Comparison of ENCODE assay signal across 13 cellular contexts in the genomic region with DNA sequence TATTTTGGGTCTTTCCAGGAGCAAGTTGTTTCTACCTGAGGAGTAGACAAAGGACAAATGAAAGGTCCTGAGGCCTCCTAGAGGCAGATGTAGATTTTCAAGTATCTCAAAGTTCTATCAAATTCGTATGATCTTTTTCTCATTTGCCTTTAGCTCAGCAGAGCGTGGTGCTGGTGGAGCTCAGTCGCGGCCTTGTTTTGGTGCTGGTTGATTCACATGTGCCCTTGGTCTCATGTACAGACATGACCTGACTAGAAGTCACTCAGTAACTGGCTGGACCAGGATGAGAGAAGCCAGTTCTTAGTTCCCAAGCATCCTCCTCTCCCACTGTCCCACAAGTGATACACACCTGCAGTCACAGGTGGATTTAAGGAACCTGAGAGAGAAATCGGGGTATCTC.
DNase-seq lines count a peak whose midpoint lies in the region; ATAC-seq and TF ChIP-seq lines count a peak whose summit lies in the region.
"Had no signal": no experiment of that assay in that cellular context is flagged by ENCODE, and none has a peak within 500 bp of the region (broad histone marks: within the 10 kb centered on the region; RNA-seq: fewer than 3 reads in every experiment).

No MANE protein-coding gene starts in this region.

- POLR2A ChIA-PET in Caco-2 (lab: Charles Lee), result interaction anchor here (0.8 kb wide), 1 partner anchor 917 kb away, joined by 3 read pairs; no protein-coding TSS in a partner anchor

- 0 out of 2 replicates have a peak, but pooled peaks cover 4% of the 10 kb centered on the region for H3K9me3 ChIP-seq in Caco-2
- no peaks in the 10 kb centered on the region for H3K9me3 ChIP-seq in endodermal cell (ENCODE audit: control insufficient read depth, low read length)

- no peak overlapping the region for H3K9ac ChIP-seq in endodermal cell (ENCODE audit: extremely low read depth, low read length, poor library complexity, severe bottlenecking)

- WGBS in endodermal cell (ENCODE audit: insufficient coverage in 1 of 2, insufficient read length in 1 of 2), 2 experiments, result 93 to 100% methylated on average over 4 of the region's 5 CpGs

- ATAC-seq in stimulated activated naive B cell treated with anti-CD40 and anti-IgM and Interleukin-4, amounts not matched to agents 10 μg/mL and 1 μg/mL and 100 μg/mL, for 72 hours (replicated peaks), result peak in 1 of 2 donors; percentile 26
- ATAC-seq in HG03460 (IDR thresholded peaks at IDR 0.05; ENCODE audit: unreplicated experiment), result no peak
- no peak for ATAC-seq in HG03097 (IDR thresholded peaks at IDR 0.05; ENCODE audit: low FRiP score, unreplicated experiment)
- ATAC-seq: HCT116, K562 had no signal

- H3K27me3 ChIP-seq in Caco-2 (replicated peaks; ENCODE audit: control insufficient read depth, insufficient read depth, low read length) (no peaks in the 10 kb centered on the region), endodermal cell (ENCODE audit: control insufficient read depth, insufficient read depth, low read length, poor library complexity, severe bottlenecking) (peaks cover 36% of the 10 kb centered on the region)

- no peaks in the 10 kb centered on the region for H3K36me3 Mint-ChIP-seq in Caco-2 (ENCODE audit: insufficient read depth, unreplicated experiment)
- H3K36me3 Mint-ChIP-seq in endodermal cell (ENCODE audit: low read depth), result no peaks in the 10 kb centered on the region
- H3K36me3 Mint-ChIP-seq in stimulated activated naive B cell treated with anti-CD40 and anti-IgM and Interleukin-4, amounts not matched to agents 10 μg/mL and 1 μg/mL and 100 μg/mL, for 72 hours, result peaks cover 6 to 19% of the 10 kb centered on the region in 2 donors
- H3K36me3 Mint-ChIP-seq in type B pancreatic cell, result no peaks in the 10 kb centered on the region

- CTCF ChIA-PET in Caco-2 (lab: Charles Lee), result interaction anchor here (1.2 kb wide), 1 partner anchor 265 kb away, joined by 6 read pairs; no protein-coding TSS in a partner anchor

- DNase-seq in Caco-2, result no peak
- DNase-seq in NAMALWA (ENCODE audit: low spot score), result peak; percentile 37
- DNase-seq in endodermal cell, result no peak
- no peak for DNase-seq in stimulated activated naive B cell treated with anti-CD40 and anti-IgM and Interleukin-4, amounts not matched to agents 10 μg/mL and 1 μg/mL and 100 μg/mL, for 72 hours
- no peak for DNase-seq in type B pancreatic cell (ENCODE audit: extremely low spot score, unreplicated experiment)
- DNase-seq: ACHN; C1 segment of cervical spinal cord; CD4-positive, alpha-beta T cell; DMS79 had no signal

- no peak overlapping the region for H3K4me3 ChIP-seq in Caco-2 (ENCODE audit: low read depth, low read length)
- H3K4me3 ChIP-seq in endodermal cell (ENCODE audit: low read length), result no peak overlapping the region
- H3K4me3 ChIP-seq: K562 had no signal

- BruUV-seq in Caco-2 (replicated peaks; lab: Mats Ljungman, UMichigan), result no TSS peak

- no peaks in the 10 kb centered on the region for H3K36me3 ChIP-seq in Caco-2 (ENCODE audit: control insufficient read depth, insufficient read depth, low read length)
- H3K36me3 ChIP-seq in endodermal cell (ENCODE audit: control insufficient read depth, insufficient read depth, low read length), result no peaks in the 10 kb centered on the region

- H3K4me1 ChIP-seq in Caco-2 (peaks cover 59% of the 10 kb centered on the region), endodermal cell (ENCODE audit: control insufficient read depth, insufficient read depth, low read length) (peaks cover 16% of the 10 kb centered on the region)

- H3K27me3 Mint-ChIP-seq in Caco-2 (ENCODE audit: insufficient read depth, unreplicated experiment), result no peaks in the 10 kb centered on the region
- H3K27me3 Mint-ChIP-seq in endodermal cell (ENCODE audit: insufficient read depth), result peaks cover 76% of the 10 kb centered on the region
- no peaks in the 10 kb centered on the region for H3K27me3 Mint-ChIP-seq in stimulated activated naive B cell treated with anti-CD40 and anti-IgM and Interleukin-4, amounts not matched to agents 10 μg/mL and 1 μg/mL and 100 μg/mL, for 72 hours
- H3K27me3 Mint-ChIP-seq in type B pancreatic cell, result no peaks in the 10 kb centered on the region
- H3K27me3 Mint-ChIP-seq: CD4-positive, alpha-beta T cell had no signal

- no peak overlapping the region for H3K27ac ChIP-seq in endodermal cell (ENCODE audit: low read depth, low read length)

- H3K4me3 Mint-ChIP-seq in Caco-2 (ENCODE audit: unreplicated experiment) (no peak overlapping the region), endodermal cell (no peak overlapping the region), type B pancreatic cell (no peak overlapping the region)
- peak overlapping the region in 1 of 2 donors; percentile 7 for H3K4me3 Mint-ChIP-seq in stimulated activated naive B cell treated with anti-CD40 and anti-IgM and Interleukin-4, amounts not matched to agents 10 μg/mL and 1 μg/mL and 100 μg/mL, for 72 hours
- H3K4me3 Mint-ChIP-seq: CD4-positive, alpha-beta T cell had no signal

- H3K4me1 Mint-ChIP-seq in Caco-2 (ENCODE audit: low read depth, unreplicated experiment), result peaks cover 48% of the 10 kb centered on the region
- H3K4me1 Mint-ChIP-seq in endodermal cell, result peaks cover 20% of the 10 kb centered on the region
- peaks cover 45 to 82% of the 10 kb centered on the region in 2 donors for H3K4me1 Mint-ChIP-seq in stimulated activated naive B cell treated with anti-CD40 and anti-IgM and Interleukin-4, amounts not matched to agents 10 μg/mL and 1 μg/mL and 100 μg/mL, for 72 hours
- H3K4me1 Mint-ChIP-seq in type B pancreatic cell (ENCODE audit: unreplicated experiment), result peaks cover 15% of the 10 kb centered on the region

- H3K9me3 Mint-ChIP-seq in Caco-2 (ENCODE audit: unreplicated experiment) (no peaks in the 10 kb centered on the region), endodermal cell (peaks cover 13% of the 10 kb centered on the region), type B pancreatic cell (peaks cover 4% of the 10 kb centered on the region)
- H3K9me3 Mint-ChIP-seq in stimulated activated naive B cell treated with anti-CD40 and anti-IgM and Interleukin-4, amounts not matched to agents 10 μg/mL and 1 μg/mL and 100 μg/mL, for 72 hours, result no peaks in the 10 kb centered on the region
- H3K9me3 Mint-ChIP-seq: CD4-positive, alpha-beta T cell had no signal

- TF ChIP-seq CTCF in Caco-2 (IDR thresholded peaks at IDR 0.05; ENCODE audit: insufficient read depth in 1 of 2, low read depth in 1 of 2, low read length in 1 of 2, severe bottlenecking in 1 of 2, unreplicated experiment in 1 of 2) (no peak), endodermal cell (conservative IDR thresholded peaks at IDR 0.05) (peak; percentile 23), type B pancreatic cell (conservative IDR thresholded peaks at IDR 0.05) (no peak)

- intact Hi-C loops in Caco-2 (cut with micrococcal nuclease; ENCODE audit: unreplicated experiment), result no loop called here

- H3K27ac Mint-ChIP-seq in Caco-2 (ENCODE audit: unreplicated experiment) (peak overlapping the region; percentile 18), endodermal cell (no peak overlapping the region), type B pancreatic cell (no peak overlapping the region)
- H3K27ac Mint-ChIP-seq in stimulated activated naive B cell treated with anti-CD40 and anti-IgM and Interleukin-4, amounts not matched to agents 10 μg/mL and 1 μg/mL and 100 μg/mL, for 72 hours, result peak overlapping the region; percentile 83
- H3K27ac Mint-ChIP-seq: CD4-positive, alpha-beta T cell had no signal

Comparison
In these comparisons a context has a peak if more than half of its experiments do, and no peak if none do; other contexts are left out.
1. H3K27ac Mint-ChIP-seq: peak in Caco-2 (single experiment) and stimulated activated naive B cell treated with anti-CD40 and anti-IgM and Interleukin-4, amounts not matched to agents 10 μg/mL and 1 μg/mL and 100 μg/mL, for 72 hours (single experiment); none in endodermal cell (single experiment) and type B pancreatic cell (single experiment).